ENCODE assay signal across 1 cellular context in the genomic region with DNA sequence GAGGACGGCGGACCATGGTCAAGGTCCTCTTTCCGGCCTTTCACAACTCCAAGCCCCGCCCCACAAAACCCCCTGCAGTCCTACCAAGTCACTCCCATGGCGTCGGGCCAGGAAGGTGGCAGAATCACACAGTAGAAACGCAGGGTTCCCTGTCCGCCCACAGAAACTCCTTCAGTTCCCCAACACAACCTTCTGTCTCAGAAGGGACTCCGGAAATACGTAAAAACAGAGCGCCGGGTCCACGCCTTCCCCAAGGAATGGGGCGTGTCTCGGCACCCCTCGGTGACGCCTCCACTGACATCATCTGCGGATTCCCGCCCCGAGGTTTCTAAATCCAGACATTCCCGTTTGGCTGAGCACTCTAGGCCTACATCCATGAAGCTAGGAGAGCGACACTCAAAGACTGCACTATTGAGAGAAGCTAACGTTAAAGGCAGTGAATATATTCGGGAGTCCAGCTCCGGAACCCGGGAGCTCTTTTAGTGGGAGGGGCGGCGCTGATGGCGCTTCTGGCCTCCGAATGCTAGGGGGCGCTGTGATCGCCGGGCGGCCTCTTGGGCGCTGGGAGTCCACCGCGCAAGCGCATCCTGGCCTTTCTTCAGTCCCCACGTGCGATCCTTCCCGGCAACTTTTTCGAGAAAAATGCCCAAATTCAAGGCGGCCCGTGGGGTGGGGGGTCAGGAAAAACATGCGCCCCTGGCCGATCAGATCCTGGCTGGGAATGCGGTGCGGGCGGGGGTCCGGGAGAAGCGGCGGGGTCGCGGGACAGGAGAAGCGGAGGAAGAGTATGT.
A peak's percentile ranks its signal among the peaks of the same experiment; 100 is the strongest.
TF ChIP-seq lines count a peak whose summit lies in the region.

A gene with protein sequence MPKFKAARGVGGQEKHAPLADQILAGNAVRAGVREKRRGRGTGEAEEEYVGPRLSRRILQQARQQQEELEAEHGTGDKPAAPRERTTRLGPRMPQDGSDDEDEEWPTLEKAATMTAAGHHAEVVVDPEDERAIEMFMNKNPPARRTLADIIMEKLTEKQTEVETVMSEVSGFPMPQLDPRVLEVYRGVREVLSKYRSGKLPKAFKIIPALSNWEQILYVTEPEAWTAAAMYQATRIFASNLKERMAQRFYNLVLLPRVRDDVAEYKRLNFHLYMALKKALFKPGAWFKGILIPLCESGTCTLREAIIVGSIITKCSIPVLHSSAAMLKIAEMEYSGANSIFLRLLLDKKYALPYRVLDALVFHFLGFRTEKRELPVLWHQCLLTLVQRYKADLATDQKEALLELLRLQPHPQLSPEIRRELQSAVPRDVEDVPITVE (plus strand): TSS at position 579 of the 791 bp plus-strand sequence. CDS start 64 bp downstream, at position 643.
A gene with protein sequence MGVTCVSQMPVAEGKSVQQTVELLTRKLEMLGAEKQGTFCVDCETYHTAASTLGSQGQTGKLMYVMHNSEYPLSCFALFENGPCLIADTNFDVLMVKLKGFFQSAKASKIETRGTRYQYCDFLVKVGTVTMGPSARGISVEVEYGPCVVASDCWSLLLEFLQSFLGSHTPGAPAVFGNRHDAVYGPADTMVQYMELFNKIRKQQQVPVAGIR (minus strand): TSS at position 219 of the 791 bp plus-strand sequence. CDS start 121 bp downstream, at position 98.

TF ChIP-seq in K562, 482 proteins besides CTCF, POLR2A, EP300 and RAD21 (continued from another document and continues in another):
- TF ChIP-seq, protein P1, sequence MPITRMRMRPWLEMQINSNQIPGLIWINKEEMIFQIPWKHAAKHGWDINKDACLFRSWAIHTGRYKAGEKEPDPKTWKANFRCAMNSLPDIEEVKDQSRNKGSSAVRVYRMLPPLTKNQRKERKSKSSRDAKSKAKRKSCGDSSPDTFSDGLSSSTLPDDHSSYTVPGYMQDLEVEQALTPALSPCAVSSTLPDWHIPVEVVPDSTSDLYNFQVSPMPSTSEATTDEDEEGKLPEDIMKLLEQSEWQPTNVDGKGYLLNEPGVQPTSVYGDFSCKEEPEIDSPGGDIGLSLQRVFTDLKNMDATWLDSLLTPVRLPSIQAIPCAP (CRISPR knock-in tag; IDR thresholded peaks at IDR 0.05; ENCODE audit: borderline replicate concordance) = no peak
- TF ChIP-seq, protein P2, sequence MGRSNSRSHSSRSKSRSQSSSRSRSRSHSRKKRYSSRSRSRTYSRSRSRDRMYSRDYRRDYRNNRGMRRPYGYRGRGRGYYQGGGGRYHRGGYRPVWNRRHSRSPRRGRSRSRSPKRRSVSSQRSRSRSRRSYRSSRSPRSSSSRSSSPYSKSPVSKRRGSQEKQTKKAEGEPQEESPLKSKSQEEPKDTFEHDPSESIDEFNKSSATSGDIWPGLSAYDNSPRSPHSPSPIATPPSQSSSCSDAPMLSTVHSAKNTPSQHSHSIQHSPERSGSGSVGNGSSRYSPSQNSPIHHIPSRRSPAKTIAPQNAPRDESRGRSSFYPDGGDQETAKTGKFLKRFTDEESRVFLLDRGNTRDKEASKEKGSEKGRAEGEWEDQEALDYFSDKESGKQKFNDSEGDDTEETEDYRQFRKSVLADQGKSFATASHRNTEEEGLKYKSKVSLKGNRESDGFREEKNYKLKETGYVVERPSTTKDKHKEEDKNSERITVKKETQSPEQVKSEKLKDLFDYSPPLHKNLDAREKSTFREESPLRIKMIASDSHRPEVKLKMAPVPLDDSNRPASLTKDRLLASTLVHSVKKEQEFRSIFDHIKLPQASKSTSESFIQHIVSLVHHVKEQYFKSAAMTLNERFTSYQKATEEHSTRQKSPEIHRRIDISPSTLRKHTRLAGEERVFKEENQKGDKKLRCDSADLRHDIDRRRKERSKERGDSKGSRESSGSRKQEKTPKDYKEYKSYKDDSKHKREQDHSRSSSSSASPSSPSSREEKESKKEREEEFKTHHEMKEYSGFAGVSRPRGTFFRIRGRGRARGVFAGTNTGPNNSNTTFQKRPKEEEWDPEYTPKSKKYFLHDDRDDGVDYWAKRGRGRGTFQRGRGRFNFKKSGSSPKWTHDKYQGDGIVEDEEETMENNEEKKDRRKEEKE (IDR thresholded peaks at IDR 0.05; ENCODE audit: borderline replicate concordance in 1 of 2, control insufficient read depth in 1 of 2, low read depth in 2 of 2, low read length in 1 of 2) = peak in 1 of 2 experiments; percentile 42; a peak in 1 of 4 replicates
- TF ChIP-seq ZNF239 (CRISPR knock-in tag; IDR thresholded peaks at IDR 0.05) (no peak), CHD1 (IDR thresholded peaks at IDR 0.05; ENCODE audit: low read length) (peak; percentile 62), MTA1 (IDR thresholded peaks at IDR 0.05; ENCODE audit: borderline replicate concordance) (peak; percentile 100), SPI1 (IDR thresholded peaks at IDR 0.05; ENCODE audit: borderline replicate concordance, low read depth, low read length) (peak; percentile 67), GABPA (tag; conservative IDR thresholded peaks at IDR 0.05; ENCODE audit: low read depth) (peak; percentile 98), TFAM (CRISPR knock-in tag; conservative IDR thresholded peaks at IDR 0.05) (no peak), PCBP2 (IDR thresholded peaks at IDR 0.05; ENCODE audit: low read depth, low read length, poor library complexity, severe bottlenecking) (no peak), ZFPM2 (CRISPR knock-in tag; IDR thresholded peaks at IDR 0.05) (no peak), FOXK2 (conservative IDR thresholded peaks at IDR 0.05 in 1 of 2, IDR thresholded peaks at IDR 0.05 in 1 of 2; ENCODE audit: low read depth in 2 of 2) (peak; percentile 74 to 78), NCOA1 (IDR thresholded peaks at IDR 0.05; ENCODE audit: low read depth) (no peak), GTF2F1 (IDR thresholded peaks at IDR 0.05; ENCODE audit: low read depth, low read length) (peak; percentile 46; the same call in 1 of the 2 replicates), CREBBP (IDR thresholded peaks at IDR 0.05; ENCODE audit: low read depth, low read length) (no peak), ZNF347 (CRISPR knock-in tag; IDR thresholded peaks at IDR 0.05; ENCODE audit: low read depth) (no peak), EWSR1 (IDR thresholded peaks at IDR 0.05; ENCODE audit: borderline replicate concordance, low read depth, partially characterized antibody) (no peak), ZFX (CRISPR knock-in tag; IDR thresholded peaks at IDR 0.05) (peak; percentile 64), ZBTB1 (CRISPR knock-in tag; IDR thresholded peaks at IDR 0.05; ENCODE audit: borderline replicate concordance, low read depth) (no peak), IRF2 (CRISPR knock-in tag; IDR thresholded peaks at IDR 0.05) (no peak), ZBED1 (IDR thresholded peaks at IDR 0.05) (peak; percentile 31; the same call in 1 of the 2 replicates), TAF9B (IDR thresholded peaks at IDR 0.05; ENCODE audit: partially characterized antibody) (peak; percentile 76), ZNF217 (CRISPR knock-in tag; IDR thresholded peaks at IDR 0.05) (no peak), ZNF212 (CRISPR knock-in tag; IDR thresholded peaks at IDR 0.05) (no peak; the same call in 1 of the 2 replicates), HDGF (IDR thresholded peaks at IDR 0.05) (no peak), ZBTB8A (IDR thresholded peaks at IDR 0.05; ENCODE audit: partially characterized antibody) (no peak), PHF8 (IDR thresholded peaks at IDR 0.05; ENCODE audit: borderline replicate concordance, low read length) (peak; percentile 71), HDAC8 (tag; IDR thresholded peaks at IDR 0.05) (no peak), COPS2 (conservative IDR thresholded peaks at IDR 0.05) (no peak), NCOR1 (IDR thresholded peaks at IDR 0.05) (peak; percentile 45), RBM34 (IDR thresholded peaks at IDR 0.05; ENCODE audit: borderline replicate concordance, insufficient read depth, low read length) (no peak), RUNX1 (IDR thresholded peaks at IDR 0.05; ENCODE audit: low read depth) (peak; percentile 21; the same call in 1 of the 2 replicates)
- TF ChIP-seq, protein P3, sequence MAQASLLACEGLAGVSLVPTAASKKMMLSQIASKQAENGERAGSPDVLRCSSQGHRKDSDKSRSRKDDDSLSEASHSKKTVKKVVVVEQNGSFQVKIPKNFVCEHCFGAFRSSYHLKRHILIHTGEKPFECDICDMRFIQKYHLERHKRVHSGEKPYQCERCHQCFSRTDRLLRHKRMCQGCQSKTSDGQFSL (CRISPR knock-in tag; IDR thresholded peaks at IDR 0.05) = peak; percentile 72
- TF ChIP-seq, protein P3 (tag; IDR thresholded peaks at IDR 0.05) = peak in 1 of 2 experiments; percentile 11; a peak in 1 of 4 replicates
- TF ChIP-seq, protein P4, sequence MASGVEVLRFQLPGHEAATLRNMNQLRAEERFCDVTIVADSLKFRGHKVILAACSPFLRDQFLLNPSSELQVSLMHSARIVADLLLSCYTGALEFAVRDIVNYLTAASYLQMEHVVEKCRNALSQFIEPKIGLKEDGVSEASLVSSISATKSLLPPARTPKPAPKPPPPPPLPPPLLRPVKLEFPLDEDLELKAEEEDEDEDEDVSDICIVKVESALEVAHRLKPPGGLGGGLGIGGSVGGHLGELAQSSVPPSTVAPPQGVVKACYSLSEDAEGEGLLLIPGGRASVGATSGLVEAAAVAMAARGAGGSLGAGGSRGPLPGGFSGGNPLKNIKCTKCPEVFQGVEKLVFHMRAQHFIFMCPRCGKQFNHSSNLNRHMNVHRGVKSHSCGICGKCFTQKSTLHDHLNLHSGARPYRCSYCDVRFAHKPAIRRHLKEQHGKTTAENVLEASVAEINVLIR (CRISPR knock-in tag; IDR thresholded peaks at IDR 0.05) = peak; percentile 99
- TF ChIP-seq, protein P5, sequence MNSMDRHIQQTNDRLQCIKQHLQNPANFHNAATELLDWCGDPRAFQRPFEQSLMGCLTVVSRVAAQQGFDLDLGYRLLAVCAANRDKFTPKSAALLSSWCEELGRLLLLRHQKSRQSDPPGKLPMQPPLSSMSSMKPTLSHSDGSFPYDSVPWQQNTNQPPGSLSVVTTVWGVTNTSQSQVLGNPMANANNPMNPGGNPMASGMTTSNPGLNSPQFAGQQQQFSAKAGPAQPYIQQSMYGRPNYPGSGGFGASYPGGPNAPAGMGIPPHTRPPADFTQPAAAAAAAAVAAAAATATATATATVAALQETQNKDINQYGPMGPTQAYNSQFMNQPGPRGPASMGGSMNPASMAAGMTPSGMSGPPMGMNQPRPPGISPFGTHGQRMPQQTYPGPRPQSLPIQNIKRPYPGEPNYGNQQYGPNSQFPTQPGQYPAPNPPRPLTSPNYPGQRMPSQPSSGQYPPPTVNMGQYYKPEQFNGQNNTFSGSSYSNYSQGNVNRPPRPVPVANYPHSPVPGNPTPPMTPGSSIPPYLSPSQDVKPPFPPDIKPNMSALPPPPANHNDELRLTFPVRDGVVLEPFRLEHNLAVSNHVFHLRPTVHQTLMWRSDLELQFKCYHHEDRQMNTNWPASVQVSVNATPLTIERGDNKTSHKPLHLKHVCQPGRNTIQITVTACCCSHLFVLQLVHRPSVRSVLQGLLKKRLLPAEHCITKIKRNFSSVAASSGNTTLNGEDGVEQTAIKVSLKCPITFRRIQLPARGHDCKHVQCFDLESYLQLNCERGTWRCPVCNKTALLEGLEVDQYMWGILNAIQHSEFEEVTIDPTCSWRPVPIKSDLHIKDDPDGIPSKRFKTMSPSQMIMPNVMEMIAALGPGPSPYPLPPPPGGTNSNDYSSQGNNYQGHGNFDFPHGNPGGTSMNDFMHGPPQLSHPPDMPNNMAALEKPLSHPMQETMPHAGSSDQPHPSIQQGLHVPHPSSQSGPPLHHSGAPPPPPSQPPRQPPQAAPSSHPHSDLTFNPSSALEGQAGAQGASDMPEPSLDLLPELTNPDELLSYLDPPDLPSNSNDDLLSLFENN (IDR thresholded peaks at IDR 0.05; ENCODE audit: low read depth in 2 of 2, low read length in 2 of 2) = peak in 1 of 2 experiments; percentile 20; a peak in 1 of 4 replicates
- TF ChIP-seq, protein P6, sequence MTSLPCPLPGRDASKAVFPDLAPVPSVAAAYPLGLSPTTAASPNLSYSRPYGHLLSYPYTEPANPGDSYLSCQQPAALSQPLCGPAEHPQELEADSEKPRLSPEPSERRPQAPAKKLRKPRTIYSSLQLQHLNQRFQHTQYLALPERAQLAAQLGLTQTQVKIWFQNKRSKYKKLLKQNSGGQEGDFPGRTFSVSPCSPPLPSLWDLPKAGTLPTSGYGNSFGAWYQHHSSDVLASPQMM (CRISPR knock-in tag; IDR thresholded peaks at IDR 0.05) = no peak
- TF ChIP-seq, protein P7, sequence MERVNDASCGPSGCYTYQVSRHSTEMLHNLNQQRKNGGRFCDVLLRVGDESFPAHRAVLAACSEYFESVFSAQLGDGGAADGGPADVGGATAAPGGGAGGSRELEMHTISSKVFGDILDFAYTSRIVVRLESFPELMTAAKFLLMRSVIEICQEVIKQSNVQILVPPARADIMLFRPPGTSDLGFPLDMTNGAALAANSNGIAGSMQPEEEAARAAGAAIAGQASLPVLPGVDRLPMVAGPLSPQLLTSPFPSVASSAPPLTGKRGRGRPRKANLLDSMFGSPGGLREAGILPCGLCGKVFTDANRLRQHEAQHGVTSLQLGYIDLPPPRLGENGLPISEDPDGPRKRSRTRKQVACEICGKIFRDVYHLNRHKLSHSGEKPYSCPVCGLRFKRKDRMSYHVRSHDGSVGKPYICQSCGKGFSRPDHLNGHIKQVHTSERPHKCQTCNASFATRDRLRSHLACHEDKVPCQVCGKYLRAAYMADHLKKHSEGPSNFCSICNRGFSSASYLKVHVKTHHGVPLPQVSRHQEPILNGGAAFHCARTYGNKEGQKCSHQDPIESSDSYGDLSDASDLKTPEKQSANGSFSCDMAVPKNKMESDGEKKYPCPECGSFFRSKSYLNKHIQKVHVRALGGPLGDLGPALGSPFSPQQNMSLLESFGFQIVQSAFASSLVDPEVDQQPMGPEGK (CRISPR knock-in tag; IDR thresholded peaks at IDR 0.05; ENCODE audit: borderline replicate concordance) = no peak
- TF ChIP-seq, protein P8, sequence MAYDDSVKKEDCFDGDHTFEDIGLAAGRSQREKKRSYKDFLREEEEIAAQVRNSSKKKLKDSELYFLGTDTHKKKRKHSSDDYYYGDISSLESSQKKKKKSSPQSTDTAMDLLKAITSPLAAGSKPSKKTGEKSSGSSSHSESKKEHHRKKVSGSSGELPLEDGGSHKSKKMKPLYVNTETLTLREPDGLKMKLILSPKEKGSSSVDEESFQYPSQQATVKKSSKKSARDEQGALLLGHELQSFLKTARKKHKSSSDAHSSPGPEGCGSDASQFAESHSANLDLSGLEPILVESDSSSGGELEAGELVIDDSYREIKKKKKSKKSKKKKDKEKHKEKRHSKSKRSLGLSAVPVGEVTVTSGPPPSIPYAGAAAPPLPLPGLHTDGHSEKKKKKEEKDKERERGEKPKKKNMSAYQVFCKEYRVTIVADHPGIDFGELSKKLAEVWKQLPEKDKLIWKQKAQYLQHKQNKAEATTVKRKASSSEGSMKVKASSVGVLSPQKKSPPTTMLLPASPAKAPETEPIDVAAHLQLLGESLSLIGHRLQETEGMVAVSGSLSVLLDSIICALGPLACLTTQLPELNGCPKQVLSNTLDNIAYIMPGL (CRISPR knock-in tag; IDR thresholded peaks at IDR 0.05) = peak; percentile 78
- TF ChIP-seq, protein P9, sequence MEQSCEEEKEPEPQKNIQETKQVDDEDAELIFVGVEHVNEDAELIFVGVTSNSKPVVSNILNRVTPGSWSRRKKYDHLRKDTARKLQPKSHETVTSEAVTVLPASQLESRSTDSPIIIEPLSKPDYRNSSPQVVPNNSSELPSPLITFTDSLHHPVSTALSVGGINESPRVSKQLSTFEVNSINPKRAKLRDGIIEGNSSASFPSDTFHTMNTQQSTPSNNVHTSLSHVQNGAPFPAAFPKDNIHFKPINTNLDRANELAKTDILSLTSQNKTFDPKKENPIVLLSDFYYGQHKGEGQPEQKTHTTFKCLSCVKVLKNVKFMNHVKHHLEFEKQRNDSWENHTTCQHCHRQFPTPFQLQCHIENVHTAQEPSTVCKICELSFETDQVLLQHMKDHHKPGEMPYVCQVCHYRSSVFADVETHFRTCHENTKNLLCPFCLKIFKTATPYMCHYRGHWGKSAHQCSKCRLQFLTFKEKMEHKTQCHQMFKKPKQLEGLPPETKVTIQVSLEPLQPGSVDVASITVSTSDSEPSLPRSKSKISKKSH (CRISPR knock-in tag; IDR thresholded peaks at IDR 0.05) = no peak
